ENCODE assay signal across 17 cellular contexts in the genomic region with DNA sequence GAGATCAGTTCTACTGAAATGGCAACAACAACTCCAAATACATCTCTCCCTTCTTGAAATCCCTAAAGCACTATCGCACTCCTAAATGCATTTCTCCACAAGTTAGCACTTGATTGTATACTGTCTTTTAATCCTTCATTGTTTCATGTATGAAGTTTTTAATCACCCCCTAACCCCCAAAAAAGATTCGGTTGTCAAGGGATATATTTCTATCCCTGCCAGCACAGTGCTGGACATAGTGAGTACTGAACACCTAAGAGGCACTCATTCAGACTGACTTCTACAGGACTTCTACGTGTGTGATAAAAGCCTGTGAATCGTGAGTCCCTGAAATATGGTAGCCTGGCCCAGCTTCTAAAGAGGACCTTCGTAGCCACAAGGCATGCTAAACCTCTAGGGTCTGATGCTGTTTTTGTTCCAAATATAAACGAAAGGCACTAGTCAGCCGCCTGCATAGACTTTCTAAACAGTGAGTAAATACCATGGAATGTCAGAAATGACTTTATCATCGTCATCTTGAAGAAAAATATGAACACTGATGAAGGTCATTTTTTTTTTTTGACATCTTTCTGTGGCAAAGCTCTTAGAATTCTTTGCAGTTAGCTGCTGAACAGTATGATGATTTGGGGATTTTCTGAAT. TPM values are rescaled to one million over a fixed set of nuclear protein-coding genes. Genes with fewer than 3 reads are reported as not detected.
DNase-seq lines count a peak whose midpoint lies in the region; ATAC-seq and TF ChIP-seq lines count a peak whose summit lies in the region.
"Had no signal": no experiment of that assay in that cellular context is flagged by ENCODE, and none has a peak within 500 bp of the region (broad histone marks: within the 10 kb centered on the region; RNA-seq: fewer than 3 reads in every experiment).

No MANE protein-coding gene starts in this region.

- TF ChIP-seq CTCF in choroid plexus epithelial cell (conservative IDR thresholded peaks at IDR 0.05; ENCODE audit: low read depth, low read length) (no peak), omental fat pad (IDR thresholded peaks at IDR 0.05) (no peak), foreskin keratinocyte (conservative IDR thresholded peaks at IDR 0.05) (no peak)

- DNase-seq in AG08396 (ENCODE audit: low spot score): peak; percentile 81
- peak; percentile 73 for DNase-seq in NCI-H226
- DNase-seq in choroid plexus epithelial cell (ENCODE audit: low read depth): peak; percentile 98
- DNase-seq in omental fat pad (ENCODE audit: low spot score): no peak
- no peak for DNase-seq in ureter (ENCODE audit: low spot score)
- DNase-seq in foreskin keratinocyte: no peak
- DNase-seq: activated naive CD4-positive, alpha-beta T cell treated with anti-CD3 and anti-CD28 coated beads, Interleukin-2, amount 10 ng/mL, durations not matched to agents 7 days and 5 days; BE2C; DND-41; NK-92 treated with Interleukin-12 subunit alpha and Interleukin-12 subunit beta, amount 100 ng/mL, for 24 hours; testis had no signal

- peaks cover 17% of the 10 kb centered on the region for H3K4me1 ChIP-seq in foreskin keratinocyte
- H3K4me1 ChIP-seq: BE2C had no signal

- no peak overlapping the region for H3K27ac ChIP-seq in foreskin keratinocyte
- H3K27ac ChIP-seq: HL-60, neutrophil had no signal

- H3K27me3 ChIP-seq in foreskin keratinocyte: no peaks in the 10 kb centered on the region
- H3K27me3 ChIP-seq: BE2C, neutrophil, testis had no signal

- H3K4me3 ChIP-seq in choroid plexus epithelial cell (ENCODE audit: low read depth, low read length): no peak overlapping the region
- H3K4me3 ChIP-seq: GM23338, testis had no signal

- ATAC-seq in omental fat pad (ENCODE audit: low FRiP score) (peak; percentile 79), foreskin keratinocyte (no peak), GM21576 (IDR thresholded peaks at IDR 0.05; ENCODE audit: unreplicated experiment) (no peak), GM18870 (IDR thresholded peaks at IDR 0.05; ENCODE audit: unreplicated experiment) (no peak)
- ATAC-seq: esophagus mucosa, GM23338 had no signal

RNA-seq across cellular contexts. Expression of gene ZSCAN21, which starts 14.6 kb away (rescaled TPM):
- total RNA-seq in omental fat pad (10 to 100 TPM; 11.4 to 14.7 (median 12.4) TPM), ureter (13.3 TPM), foreskin keratinocyte (11.2 and 11.3 TPM in 2 replicates)
- polyA plus RNA-seq in foreskin keratinocyte: 7.2 and 8.0 TPM in 2 replicates

RNA-seq across cellular contexts. Expression of gene ZKSCAN1, which starts 19.6 kb away (rescaled TPM):
- 10 to 100 TPM; 21.5 to 34.5 (median 28.0) TPM for total RNA-seq in omental fat pad
- 105 TPM for total RNA-seq in ureter
- total RNA-seq in foreskin keratinocyte: 32.3 and 41.3 TPM in 2 replicates
- 6.2 and 6.4 TPM in 2 replicates for polyA plus RNA-seq in foreskin keratinocyte

RNA-seq across cellular contexts. Expression of gene ZNF3, which starts 46.5 kb away (rescaled TPM):
- total RNA-seq in omental fat pad (10 to 100 TPM; 14.5 to 25.4 (median 17.9) TPM), ureter (41.3 TPM), foreskin keratinocyte (19.4 and 20.1 TPM in 2 replicates)
- 9.7 and 10.8 TPM in 2 replicates for polyA plus RNA-seq in foreskin keratinocyte

RNA-seq across cellular contexts. Expression of gene COPS6, which starts 53.8 kb away (rescaled TPM):
- total RNA-seq in omental fat pad: 10 to 100 TPM; 41.6 to 69.0 (median 50.0) TPM
- 121 TPM for total RNA-seq in ureter
- 110 and 122 TPM in 2 replicates for total RNA-seq in foreskin keratinocyte
- 226 and 239 TPM in 2 replicates for polyA plus RNA-seq in foreskin keratinocyte

RNA-seq across cellular contexts. Expression of gene AZGP1, which starts 59.2 kb away (rescaled TPM):
- 100 to 1,000 TPM in 1 of 4 donors, 10 to 100 TPM in 3; 70.9 to 155 (median 92.1) TPM for total RNA-seq in omental fat pad
- 6.2 TPM for total RNA-seq in ureter
- total RNA-seq in foreskin keratinocyte: 0.25 and 0.71 TPM in 2 replicates
- 0.33 and 0.59 TPM in 2 replicates for polyA plus RNA-seq in foreskin keratinocyte

Comparison
In these comparisons a context has a peak if more than half of its experiments do, and no peak if none do; other contexts are left out.
1. DNase-seq: peak in AG08396 (single experiment), NCI-H226 (single experiment) and choroid plexus epithelial cell (single experiment); none in omental fat pad (single experiment), ureter (single experiment) and foreskin keratinocyte (0 of 2).